Comparison of ENCODE assay signal across 10 cellular contexts in genomic region chr6:96015791-96016776, GRCh38. TPM values are rescaled to one million over a fixed set of nuclear protein-coding genes. Genes with fewer than 3 reads are reported as not detected.
A peak's percentile ranks its signal among the peaks of the same experiment; 100 is the strongest.
DNase-seq lines count a peak whose midpoint lies in the region; ATAC-seq and TF ChIP-seq lines count a peak whose summit lies in the region.
"Had no signal": no experiment of that assay in that cellular context is flagged by ENCODE, and none has a peak within 500 bp of the region (broad histone marks: within the 10 kb centered on the region; RNA-seq: fewer than 3 reads in every experiment).

TSS of gene FUT9 (plus strand) at chr6:96015974. CDS start at chr6:96203156, 187,182 bp downstream.

- H3K4me1 Mint-ChIP-seq in glutamatergic neuron (ENCODE audit: low read depth, unreplicated experiment) (peaks cover 8% of the 10 kb centered on the region), progenitor cell of endocrine pancreas (ENCODE audit: low read depth) (peaks cover 5% of the 10 kb centered on the region)
- H3K4me1 Mint-ChIP-seq in stimulated activated naive CD8-positive, alpha-beta T cell treated with anti-CD3 and anti-CD28 coated beads, Interleukin-15, amount 100 ng/mL, for 72 hours, result peaks cover 7% of the 10 kb centered on the region

- peaks cover 8% of the 10 kb centered on the region for H3K27me3 Mint-ChIP-seq in glutamatergic neuron (ENCODE audit: unreplicated experiment)
- peaks cover 50% of the 10 kb centered on the region for H3K27me3 Mint-ChIP-seq in progenitor cell of endocrine pancreas
- peaks cover 27% of the 10 kb centered on the region for H3K27me3 Mint-ChIP-seq in stimulated activated naive CD8-positive, alpha-beta T cell treated with anti-CD3 and anti-CD28 coated beads, Interleukin-15, amount 100 ng/mL, for 72 hours

- H3K27ac ChIP-seq in effector memory CD4-positive, alpha-beta T cell (ENCODE audit: insufficient read depth, low read length, poor library complexity, severe bottlenecking), result no peak within 1 kb of the TSS
- H3K27ac ChIP-seq: gastrocnemius medialis had no signal

- ATAC-seq in stimulated activated naive CD8-positive, alpha-beta T cell treated with anti-CD3 and anti-CD28 coated beads, Interleukin-15, amount 100 ng/mL, for 72 hours, result no peak
- no peak for ATAC-seq in HG02678 (IDR thresholded peaks at IDR 0.05; ENCODE audit: unreplicated experiment)
- ATAC-seq: gastrocnemius medialis had no signal

- peak within 1 kb of the TSS; percentile 94 for H3K4me3 Mint-ChIP-seq in glutamatergic neuron (ENCODE audit: unreplicated experiment)
- peak within 1 kb of the TSS; percentile 81 for H3K4me3 Mint-ChIP-seq in progenitor cell of endocrine pancreas (ENCODE audit: low read depth)
- H3K4me3 Mint-ChIP-seq in stimulated activated naive CD8-positive, alpha-beta T cell treated with anti-CD3 and anti-CD28 coated beads, Interleukin-15, amount 100 ng/mL, for 72 hours, result no peak within 1 kb of the TSS

- no peaks in the 10 kb centered on the region for H3K36me3 Mint-ChIP-seq in glutamatergic neuron (ENCODE audit: unreplicated experiment)
- H3K36me3 Mint-ChIP-seq in progenitor cell of endocrine pancreas (ENCODE audit: insufficient read depth), result no peaks in the 10 kb centered on the region

- H3K9me3 Mint-ChIP-seq in glutamatergic neuron (ENCODE audit: unreplicated experiment) (peaks cover 7% of the 10 kb centered on the region), progenitor cell of endocrine pancreas (ENCODE audit: low read depth) (no peaks in the 10 kb centered on the region)
- peaks cover 0 to 5% of the 10 kb centered on the region in 2 donors for H3K9me3 Mint-ChIP-seq in stimulated activated naive CD8-positive, alpha-beta T cell treated with anti-CD3 and anti-CD28 coated beads, Interleukin-15, amount 100 ng/mL, for 72 hours

- no peaks in the 10 kb centered on the region for H3K36me3 ChIP-seq in effector memory CD4-positive, alpha-beta T cell (ENCODE audit: control insufficient read depth, insufficient read depth, low read length)
- H3K36me3 ChIP-seq: gastrocnemius medialis had no signal

- H3K27me3 ChIP-seq in effector memory CD4-positive, alpha-beta T cell (replicated peaks; ENCODE audit: control insufficient read depth, insufficient read depth, low read length, poor library complexity, severe bottlenecking), result no peaks in the 10 kb centered on the region

- H3K4me1 ChIP-seq in effector memory CD4-positive, alpha-beta T cell (ENCODE audit: control insufficient read depth, insufficient read depth, low read length, poor library complexity, severe bottlenecking), result no peaks in the 10 kb centered on the region
- H3K4me1 ChIP-seq: gastrocnemius medialis had no signal

- TF ChIP-seq CTCF in glutamatergic neuron (IDR thresholded peaks at IDR 0.05; ENCODE audit: partially characterized antibody, unreplicated experiment), result no peak
- TF ChIP-seq CTCF in progenitor cell of endocrine pancreas (IDR thresholded peaks at IDR 0.05; ENCODE audit: unreplicated experiment), result peak; percentile 50

- DNase-seq in HK-2 (ENCODE audit: unreplicated experiment) (peak; percentile 72), NCI-H524 treated with DMSO at 0.1 percent for 48 hours (lab: John Stamatoyannopoulos, UW) (peak; percentile 47), glutamatergic neuron (peak; percentile 75), progenitor cell of endocrine pancreas (ENCODE audit: low spot score, unreplicated experiment) (peak; percentile 42)
- no peak for DNase-seq in effector memory CD4-positive, alpha-beta T cell
- DNase-seq in stimulated activated naive CD8-positive, alpha-beta T cell treated with anti-CD3 and anti-CD28 coated beads, Interleukin-15, amount 100 ng/mL, for 72 hours, result no peak
- no peak for DNase-seq in stimulated activated CD8-positive, alpha-beta memory T cell treated with anti-CD3 and anti-CD28 coated beads, Interleukin-4, amount 100 ng/mL, for 48 hours
- DNase-seq: gastrocnemius medialis, NCI-H226 had no signal

- no peak within 1 kb of the TSS for H3K4me3 ChIP-seq in effector memory CD4-positive, alpha-beta T cell (ENCODE audit: insufficient read depth, low read depth, low read length, poor library complexity, severe bottlenecking)
- H3K4me3 ChIP-seq: gastrocnemius medialis had no signal

- no peaks in the 10 kb centered on the region for H3K9me3 ChIP-seq in effector memory CD4-positive, alpha-beta T cell (ENCODE audit: control insufficient read depth, low read length)
- H3K9me3 ChIP-seq: gastrocnemius medialis had no signal

- H3K27ac Mint-ChIP-seq in glutamatergic neuron (ENCODE audit: unreplicated experiment) (peak within 1 kb of the TSS; percentile 36), progenitor cell of endocrine pancreas (peak within 1 kb of the TSS; percentile 84)
- H3K27ac Mint-ChIP-seq in stimulated activated naive CD8-positive, alpha-beta T cell treated with anti-CD3 and anti-CD28 coated beads, Interleukin-15, amount 100 ng/mL, for 72 hours, result no peak within 1 kb of the TSS

RNA-seq across cellular contexts. Expression of gene FUT9, which starts in this region (rescaled TPM):
- 0.54 TPM for total RNA-seq in glutamatergic neuron (ENCODE audit: unreplicated experiment)
- total RNA-seq in progenitor cell of endocrine pancreas, result 1.5 and 1.6 TPM in 2 replicates
- total RNA-seq: gastrocnemius medialis had no signal

Comparison
In these comparisons a context has a peak if more than half of its experiments do, and no peak if none do; other contexts are left out.
1. Peak in DNase-seq in glutamatergic neuron; RNA of the gene not detected or under 1 TPM.
2. DNase-seq: peak in HK-2 (single experiment), NCI-H524 treated with DMSO at 0.1 percent for 48 hours (single experiment) and progenitor cell of endocrine pancreas (single experiment); none in effector memory CD4-positive, alpha-beta T cell (0 of 3), stimulated activated naive CD8-positive, alpha-beta T cell treated with anti-CD3 and anti-CD28 coated beads, Interleukin-15, amount 100 ng/mL, for 72 hours (0 of 2) and stimulated activated CD8-positive, alpha-beta memory T cell treated with anti-CD3 and anti-CD28 coated beads, Interleukin-4, amount 100 ng/mL, for 48 hours (single experiment).
3. H3K27ac Mint-ChIP-seq: peak in glutamatergic neuron (single experiment) and progenitor cell of endocrine pancreas (single experiment); none in stimulated activated naive CD8-positive, alpha-beta T cell treated with anti-CD3 and anti-CD28 coated beads, Interleukin-15, amount 100 ng/mL, for 72 hours (0 of 2).
4. H3K4me3 Mint-ChIP-seq: peak in glutamatergic neuron (single experiment) and progenitor cell of endocrine pancreas (single experiment); none in stimulated activated naive CD8-positive, alpha-beta T cell treated with anti-CD3 and anti-CD28 coated beads, Interleukin-15, amount 100 ng/mL, for 72 hours (0 of 2).